ENCODE assay signal across 1 cellular context in genomic region chr2:119290859-119291587, GRCh38.
TF ChIP-seq lines count a peak whose summit lies in the region.

No MANE protein-coding gene starts in this region.

TF ChIP-seq in K562, 482 proteins besides CTCF, POLR2A, EP300 and RAD21 (continued from another document):
- 0 out of 2 replicates have a peak, but pooled peaks have one; percentile 6 for TF ChIP-seq JUND (IDR thresholded peaks at IDR 0.05; ENCODE audit: borderline replicate concordance, low read depth, low read length)
- TF ChIP-seq JUND (tag; IDR thresholded peaks at IDR 0.05; ENCODE audit: borderline replicate concordance, low read depth, low read length) = no peak
- TF ChIP-seq DEAF1 (CRISPR knock-in tag; IDR thresholded peaks at IDR 0.05) = peak; percentile 28; the same call in 1 of the 2 replicates
- peak; percentile 79 for TF ChIP-seq SMC3 (conservative IDR thresholded peaks at IDR 0.05; ENCODE audit: insufficient read depth, low read depth, low read length)
- 0 out of 2 replicates have a peak, but pooled peaks have one; percentile 18 for TF ChIP-seq KLF16 (IDR thresholded peaks at IDR 0.05)
- 0 out of 2 replicates have a peak, but pooled peaks have one; percentile 15 for TF ChIP-seq RB1 (IDR thresholded peaks at IDR 0.05; ENCODE audit: low read depth)
- 0 out of 2 replicates have a peak, but pooled peaks have one; percentile 9 for TF ChIP-seq CREM (IDR thresholded peaks at IDR 0.05; ENCODE audit: low read depth)
